In the genomic region with DNA sequence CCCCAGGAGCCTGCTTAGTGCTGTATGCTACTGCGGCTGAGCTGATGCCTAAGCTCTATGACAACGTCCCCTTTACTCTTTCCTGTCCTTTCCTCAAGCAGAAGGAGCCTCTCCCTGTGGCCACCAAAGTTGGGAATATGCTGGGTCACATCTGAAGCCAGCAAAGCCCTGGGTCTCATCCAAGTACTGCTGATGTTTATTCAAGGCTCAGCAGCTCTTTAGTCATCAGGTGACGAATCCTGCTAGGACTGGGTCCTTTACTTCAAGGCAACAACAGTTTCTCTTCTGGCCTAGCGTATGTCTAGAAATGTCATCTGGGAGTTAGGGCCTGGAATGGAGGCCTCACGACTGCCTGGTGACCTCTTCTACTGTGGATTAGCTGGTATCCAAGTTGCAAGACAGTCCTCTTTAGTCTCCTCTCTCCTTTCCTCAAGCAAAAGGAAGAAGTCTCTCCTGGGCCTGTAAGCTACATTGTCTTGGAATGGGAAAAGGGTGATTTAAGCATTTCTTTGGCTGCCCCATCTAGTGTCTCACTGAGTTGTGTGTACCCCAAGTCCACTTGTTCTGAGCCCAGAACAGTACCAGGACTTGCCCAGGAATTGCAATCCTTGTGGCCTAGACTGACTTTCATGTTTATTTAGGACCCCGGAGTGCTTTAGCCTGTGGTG, we compare ENCODE assay signal across 15 cellular contexts.
DNase-seq lines count a peak whose midpoint lies in the region; ATAC-seq, FAIRE-seq and TF ChIP-seq lines count a peak whose summit lies in the region.
"Had no signal": no experiment of that assay in that cellular context is flagged by ENCODE, and none has a peak within 500 bp of the region (broad histone marks: within the 10 kb centered on the region; RNA-seq: fewer than 3 reads in every experiment).

No MANE protein-coding gene starts in this region.

- H3K27ac ChIP-seq in endothelial cell of umbilical vein (ENCODE audit: insufficient read depth, low read depth, low read length): no peak overlapping the region
- H3K27ac ChIP-seq: SJCRH30 had no signal

- intact Hi-C loops in endothelial cell of umbilical vein (cut with micrococcal nuclease): no loop called here

- POLR2A ChIA-PET in endothelial cell of umbilical vein (lab: Charles Lee): no interaction called here

- H3K27ac Mint-ChIP-seq in progenitor cell of endocrine pancreas: no peak overlapping the region
- H3K27ac Mint-ChIP-seq: activated CD4-positive, alpha-beta T cell treated with anti-CD3 and anti-CD28 coated beads for 36 hours; activated naive CD4-positive, alpha-beta T cell treated with anti-CD3 and anti-CD28 coated beads for 36 hours; CD14-positive monocyte; type B pancreatic cell had no signal

- no peaks in the 10 kb centered on the region for H3K9me3 ChIP-seq in endothelial cell of umbilical vein (replicated peaks; ENCODE audit: control insufficient read depth, insufficient read depth, low read length)
- H3K9me3 ChIP-seq: SJCRH30 had no signal

- no peak overlapping the region for H3K9ac ChIP-seq in endothelial cell of umbilical vein (replicated peaks; ENCODE audit: extremely low read depth, insufficient read depth, low read length)

- H3K4me3 Mint-ChIP-seq in progenitor cell of endocrine pancreas (ENCODE audit: low read depth): no peak overlapping the region
- H3K4me3 Mint-ChIP-seq: activated CD4-positive, alpha-beta T cell treated with anti-CD3 and anti-CD28 coated beads for 36 hours; activated naive CD4-positive, alpha-beta T cell treated with anti-CD3 and anti-CD28 coated beads for 36 hours; CD14-positive monocyte; type B pancreatic cell had no signal

- BruUV-seq in endothelial cell of umbilical vein (replicated peaks; lab: Mats Ljungman, UMichigan): no TSS peak

- H2AFZ ChIP-seq in endothelial cell of umbilical vein (ENCODE audit: low read depth, low read length): peak overlapping the region; percentile 81

- TF ChIP-seq CTCF in AG09309 (IDR thresholded peaks at IDR 0.05; ENCODE audit: control insufficient read depth, insufficient read depth, low read depth, low read length, missing control alignments) (no peak), endothelial cell of umbilical vein (IDR thresholded peaks at IDR 0.05; ENCODE audit: extremely low read depth in 1 of 2, insufficient read depth in 1 of 2, low read depth in 1 of 2, low read length in 2 of 2) (no peak), progenitor cell of endocrine pancreas (IDR thresholded peaks at IDR 0.05; ENCODE audit: unreplicated experiment) (no peak)

- no peaks in the 10 kb centered on the region for H3K4me1 ChIP-seq in endothelial cell of umbilical vein (ENCODE audit: control insufficient read depth, extremely low read depth, insufficient read depth, low read length)
- H3K4me1 ChIP-seq: SJCRH30 had no signal

- no peak for ATAC-seq in GM18873 (IDR thresholded peaks at IDR 0.05; ENCODE audit: low FRiP score, unreplicated experiment)
- ATAC-seq: activated CD4-positive, alpha-beta T cell treated with anti-CD3 and anti-CD28 coated beads for 36 hours had no signal

- H3K4me1 Mint-ChIP-seq in progenitor cell of endocrine pancreas (ENCODE audit: low read depth): no peaks in the 10 kb centered on the region
- H3K4me1 Mint-ChIP-seq: activated CD4-positive, alpha-beta T cell treated with anti-CD3 and anti-CD28 coated beads for 36 hours; CD14-positive monocyte had no signal

- DNase-seq in AG09309 (ENCODE audit: low read depth): peak; percentile 25
- peak; percentile 20 for DNase-seq in NCI-H446 treated with DMSO at 0.1 percent for 48 hours (lab: John Stamatoyannopoulos, UW)
- no peak for DNase-seq in endothelial cell of umbilical vein (ENCODE audit: low read depth, low spot score)
- DNase-seq in myocyte (ENCODE audit: low read depth): peak; percentile 84
- DNase-seq in progenitor cell of endocrine pancreas (ENCODE audit: low spot score, unreplicated experiment): no peak
- DNase-seq in NCI-H1417 (lab: John Stamatoyannopoulos, UW): no peak
- DNase-seq in HK-2 (ENCODE audit: unreplicated experiment): no peak
- DNase-seq: activated CD4-positive, alpha-beta T cell treated with anti-CD3 and anti-CD28 coated beads for 36 hours; activated naive CD4-positive, alpha-beta T cell treated with anti-CD3 and anti-CD28 coated beads for 36 hours; nucleus accumbens; SJCRH30; stimulated activated CD4-positive, alpha-beta T cell treated with anti-CD3 and anti-CD28 coated beads, Interleukin-4, amount 100 ng/mL, for 4 hours had no signal

- H3K27me3 ChIP-seq in endothelial cell of umbilical vein (ENCODE audit: control insufficient read depth in 2 of 2, insufficient read depth in 2 of 2, low read length in 2 of 2): no peaks in the 10 kb centered on the region
- H3K27me3 ChIP-seq: SJCRH30 had no signal

- no peaks in the 10 kb centered on the region for H3K36me3 Mint-ChIP-seq in progenitor cell of endocrine pancreas (ENCODE audit: insufficient read depth)
- H3K36me3 Mint-ChIP-seq: CD14-positive monocyte, type B pancreatic cell had no signal

- H3K9me1 ChIP-seq in endothelial cell of umbilical vein (replicated peaks; ENCODE audit: control insufficient read depth, extremely low read depth, insufficient read depth, low read length): no peaks in the 10 kb centered on the region

- no peaks in the 10 kb centered on the region for H3K79me2 ChIP-seq in endothelial cell of umbilical vein (ENCODE audit: control insufficient read depth, insufficient read depth, low read length)

- peaks cover 11% of the 10 kb centered on the region for H3K9me3 Mint-ChIP-seq in progenitor cell of endocrine pancreas (ENCODE audit: low read depth)
- H3K9me3 Mint-ChIP-seq: activated naive CD4-positive, alpha-beta T cell treated with anti-CD3 and anti-CD28 coated beads for 36 hours; type B pancreatic cell had no signal

- H3K4me3 ChIP-seq in AG09309 (ENCODE audit: control insufficient read depth, low read depth, low read length) (no peak overlapping the region), endothelial cell of umbilical vein (replicated peaks in 1 of 3; ENCODE audit: insufficient read depth in 1 of 3, low read depth in 1 of 3, low read length in 3 of 3) (no peak overlapping the region)
- H3K4me3 ChIP-seq: SJCRH30 had no signal

- no peaks in the 10 kb centered on the region for H4K20me1 ChIP-seq in endothelial cell of umbilical vein (replicated peaks; ENCODE audit: control insufficient read depth, extremely low read depth, insufficient read depth, low read length)

- dilution Hi-C loops in endothelial cell of umbilical vein (cut with MboI; ENCODE audit: extremely low pct_ligation_motif_present, low sequenced_read_pairs): no loop called here

- no peak for FAIRE-seq in endothelial cell of umbilical vein (lab: Jason Lieb, UNC)

- no peaks in the 10 kb centered on the region for H3K27me3 Mint-ChIP-seq in progenitor cell of endocrine pancreas
- H3K27me3 Mint-ChIP-seq: activated CD4-positive, alpha-beta T cell treated with anti-CD3 and anti-CD28 coated beads for 36 hours; type B pancreatic cell had no signal

- no peak overlapping the region for H3K4me2 ChIP-seq in endothelial cell of umbilical vein (ENCODE audit: insufficient read depth, low read length)

- H3K36me3 ChIP-seq in endothelial cell of umbilical vein (ENCODE audit: control insufficient read depth in 2 of 2, extremely low read depth in 1 of 2, insufficient read depth in 2 of 2, low read length in 2 of 2): no peaks in the 10 kb centered on the region
- H3K36me3 ChIP-seq: SJCRH30 had no signal

- no peak for TF ChIP-seq POLR2A in endothelial cell of umbilical vein (IDR thresholded peaks at IDR 0.05; ENCODE audit: low read depth, low read length)

- CTCF ChIA-PET in endothelial cell of umbilical vein (lab: Charles Lee): interaction anchor here (1.0 kb wide), 1 partner anchor 29 kb away, joined by 3 read pairs; no protein-coding TSS in a partner anchor

TF ChIP-seq in endothelial cell of umbilical vein, 7 proteins besides CTCF, POLR2A, EP300 and RAD21:
- no peak for TF ChIP-seq EZH2 (IDR thresholded peaks at IDR 0.05; ENCODE audit: borderline replicate concordance, low read depth, low read length, severe bottlenecking)
- TF ChIP-seq FOS (IDR thresholded peaks at IDR 0.05; ENCODE audit: borderline replicate concordance, insufficient read depth, low read length): no peak
- no peak for TF ChIP-seq GATA2 (IDR thresholded peaks at IDR 0.05; ENCODE audit: insufficient read depth, insufficient read length, low read depth, low read length)
- TF ChIP-seq MYC (IDR thresholded peaks at IDR 0.05; ENCODE audit: low read depth, low read length): no peak
- no peak for TF ChIP-seq JUN (IDR thresholded peaks at IDR 0.05; ENCODE audit: borderline replicate concordance, insufficient read depth, insufficient read length, low read depth)
- no peak for TF ChIP-seq POLR2AphosphoS5 (IDR thresholded peaks at IDR 0.05; ENCODE audit: insufficient read depth, low read depth, low read length)
- TF ChIP-seq, protein P1, sequence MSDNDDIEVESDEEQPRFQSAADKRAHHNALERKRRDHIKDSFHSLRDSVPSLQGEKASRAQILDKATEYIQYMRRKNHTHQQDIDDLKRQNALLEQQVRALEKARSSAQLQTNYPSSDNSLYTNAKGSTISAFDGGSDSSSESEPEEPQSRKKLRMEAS (IDR thresholded peaks at IDR 0.05; ENCODE audit: insufficient read depth, insufficient read length): no peak

Comparison
In these comparisons a context has a peak if more than half of its experiments do, and no peak if none do; other contexts are left out.
1. DNase-seq: peak in AG09309 (single experiment), NCI-H446 treated with DMSO at 0.1 percent for 48 hours (single experiment) and myocyte (single experiment); none in endothelial cell of umbilical vein (single experiment), progenitor cell of endocrine pancreas (single experiment), NCI-H1417 (0 of 3) and HK-2 (single experiment).